Comparison of ENCODE assay signal across 8 cellular contexts in genomic region chr17:61399131-61400057, GRCh38. TPM values are rescaled to one million over a fixed set of nuclear protein-coding genes. Genes with fewer than 3 reads are reported as not detected.
DNase-seq lines count a peak whose midpoint lies in the region; ATAC-seq, FAIRE-seq and TF ChIP-seq lines count a peak whose summit lies in the region.

TSS of gene TBX2 (plus strand) at chr17:61399843. CDS start at chr17:61400177, 334 bp downstream.

- peak within 1 kb of the TSS; percentile 20 to 43 (median 33) for H3K4me3 ChIP-seq in mammary epithelial cell (replicated peaks in 1 of 3; ENCODE audit: insufficient read depth in 1 of 3, low read depth in 2 of 3, low read length in 3 of 3)

- BruUV-seq in mammary epithelial cell (replicated peaks; lab: Mats Ljungman, UMichigan), result no TSS peak

- H3K4me1 ChIP-seq in mammary epithelial cell (ENCODE audit: insufficient read depth, low read length), result peaks cover 6% of the 10 kb centered on the region

- peak within 1 kb of the TSS; percentile 59 for H2AFZ ChIP-seq in mammary epithelial cell (ENCODE audit: low read depth, low read length)

- peak within 1 kb of the TSS; percentile 81 for H3K4me3 Mint-ChIP-seq in stimulated activated naive CD8-positive, alpha-beta T cell treated with anti-CD3 and anti-CD28 coated beads, Interleukin-15, amount 100 ng/mL, for 72 hours

- no peak for TF ChIP-seq POLR2A in GM12891 (IDR thresholded peaks at IDR 0.05; ENCODE audit: low read depth, low read length)

- no peak within 1 kb of the TSS for H3K9ac ChIP-seq in mammary epithelial cell (ENCODE audit: insufficient read depth, low read length)

- peak; percentile 68 for DNase-seq in GM04503 (ENCODE audit: low read depth)
- peak; percentile 68 to 87 for DNase-seq in NCI-H446 (lab: John Stamatoyannopoulos, UW)
- peak; percentile 63 for DNase-seq in mammary epithelial cell
- DNase-seq in left colon, result no peak
- no peak for DNase-seq in stimulated activated naive CD8-positive, alpha-beta T cell treated with anti-CD3 and anti-CD28 coated beads, Interleukin-15, amount 100 ng/mL, for 72 hours
- no peak for DNase-seq in GM12891 (ENCODE audit: insufficient read length, low spot score)

- FAIRE-seq in GM12891 (lab: Jason Lieb, UNC), result no peak

- H3K27me3 ChIP-seq in mammary epithelial cell (ENCODE audit: insufficient read depth, low read length), result peaks cover 44% of the 10 kb centered on the region

- dilution Hi-C loops in mammary epithelial cell (cut with HindIII; ENCODE audit: low sequenced_read_pairs), result no loop called here

- H3K4me2 ChIP-seq in mammary epithelial cell (ENCODE audit: insufficient read depth, low read depth, low read length), result peak within 1 kb of the TSS; percentile 83

- no peaks in the 10 kb centered on the region for H3K79me2 ChIP-seq in mammary epithelial cell (ENCODE audit: insufficient read depth, low read length)

- intact Hi-C loops in mammary epithelial cell (cut with micrococcal nuclease), result no loop called here
- intact Hi-C loops in left colon (cut with DNase I, micrococcal nuclease), result no loop called here

- H3K4me1 Mint-ChIP-seq in stimulated activated naive CD8-positive, alpha-beta T cell treated with anti-CD3 and anti-CD28 coated beads, Interleukin-15, amount 100 ng/mL, for 72 hours, result peaks cover 52% of the 10 kb centered on the region

- no peak for TF ChIP-seq CTCF in mammary epithelial cell (conservative IDR thresholded peaks at IDR 0.05 in 1 of 2, IDR thresholded peaks at IDR 0.05 in 1 of 2; ENCODE audit: extremely low read depth in 1 of 2, insufficient read depth in 1 of 2, low read depth in 1 of 2, low read length in 2 of 2)

- CTCF ChIA-PET in mammary epithelial cell (lab: Charles Lee; ENCODE audit: low non-redundant PET), result no interaction called here

- in situ Hi-C loops in mammary epithelial cell (cut with MboI; ENCODE audit: low sequenced_read_pairs in 2 of 2), result loop anchor here (10.0 to 25.0 kb wide), 5 partner anchors 387 to 687 kb away; no protein-coding TSS in a partner anchor

- peaks cover 77% of the 10 kb centered on the region for H3K27me3 Mint-ChIP-seq in stimulated activated naive CD8-positive, alpha-beta T cell treated with anti-CD3 and anti-CD28 coated beads, Interleukin-15, amount 100 ng/mL, for 72 hours

- H3K27ac ChIP-seq in mammary epithelial cell (ENCODE audit: insufficient read depth, low read depth, low read length), result no peak within 1 kb of the TSS

- ATAC-seq in left colon (peak; percentile 8), GM19324 (IDR thresholded peaks at IDR 0.05; ENCODE audit: low FRiP score, unreplicated experiment) (no peak), HG02840 (IDR thresholded peaks at IDR 0.05; ENCODE audit: low FRiP score, unreplicated experiment) (no peak)
- no peak for ATAC-seq in stimulated activated naive CD8-positive, alpha-beta T cell treated with anti-CD3 and anti-CD28 coated beads, Interleukin-15, amount 100 ng/mL, for 72 hours

- WGBS in mammary epithelial cell (ENCODE audit: low coverage, missing lambda C conversion rate), result 4% methylated on average over 14 of the region's 97 CpGs

- H3K36me3 ChIP-seq in mammary epithelial cell (ENCODE audit: insufficient read depth, low read length), result no peaks in the 10 kb centered on the region

- H3K9me3 Mint-ChIP-seq in stimulated activated naive CD8-positive, alpha-beta T cell treated with anti-CD3 and anti-CD28 coated beads, Interleukin-15, amount 100 ng/mL, for 72 hours, result no peaks in the 10 kb centered on the region

- no peaks in the 10 kb centered on the region for H3K9me3 ChIP-seq in mammary epithelial cell (replicated peaks; ENCODE audit: insufficient read depth, low read length)

- H3K27ac Mint-ChIP-seq in stimulated activated naive CD8-positive, alpha-beta T cell treated with anti-CD3 and anti-CD28 coated beads, Interleukin-15, amount 100 ng/mL, for 72 hours, result no peak within 1 kb of the TSS

- no peaks in the 10 kb centered on the region for H4K20me1 ChIP-seq in mammary epithelial cell (ENCODE audit: insufficient read depth, low read length)

TF ChIP-seq in GM12891, 5 proteins besides CTCF, POLR2A, EP300 and RAD21:
- TF ChIP-seq SPI1 (IDR thresholded peaks at IDR 0.05; ENCODE audit: low read depth, low read length) (no peak), TAF1 (IDR thresholded peaks at IDR 0.05; ENCODE audit: low read depth, low read length) (no peak), POLR2AphosphoS5 (IDR thresholded peaks at IDR 0.05; ENCODE audit: low read depth, low read length) (no peak), POU2F2 (IDR thresholded peaks at IDR 0.05; ENCODE audit: low read depth, low read length) (no peak), PAX5 (IDR thresholded peaks at IDR 0.05; ENCODE audit: insufficient read depth, low read length, severe bottlenecking) (no peak)

RNA-seq across cellular contexts. Expression of gene TBX2, which starts in this region (rescaled TPM):
- total RNA-seq in mammary epithelial cell (1 to 10 TPM; 1.5 to 4.8 TPM), left colon (10 to 100 TPM in 1 of 2 donors, 1 to 10 TPM in 1; 5.8 to 11.7 TPM)
- polyA plus RNA-seq in mammary epithelial cell, result not detected
- polyA minus RNA-seq in mammary epithelial cell, result not detected
- polyA plus RNA-seq in GM12891 (2012; ENCODE audit: low read depth, missing spikeins), result 0.01 TPM

Comparison
In these comparisons a context has a peak if more than half of its experiments do, and no peak if none do; other contexts are left out.
1. DNase-seq: peak in GM04503 (single experiment), NCI-H446 (2 of 2) and mammary epithelial cell (single experiment); none in left colon (0 of 2), stimulated activated naive CD8-positive, alpha-beta T cell treated with anti-CD3 and anti-CD28 coated beads, Interleukin-15, amount 100 ng/mL, for 72 hours (0 of 2) and GM12891 (single experiment).